In the genomic region with DNA sequence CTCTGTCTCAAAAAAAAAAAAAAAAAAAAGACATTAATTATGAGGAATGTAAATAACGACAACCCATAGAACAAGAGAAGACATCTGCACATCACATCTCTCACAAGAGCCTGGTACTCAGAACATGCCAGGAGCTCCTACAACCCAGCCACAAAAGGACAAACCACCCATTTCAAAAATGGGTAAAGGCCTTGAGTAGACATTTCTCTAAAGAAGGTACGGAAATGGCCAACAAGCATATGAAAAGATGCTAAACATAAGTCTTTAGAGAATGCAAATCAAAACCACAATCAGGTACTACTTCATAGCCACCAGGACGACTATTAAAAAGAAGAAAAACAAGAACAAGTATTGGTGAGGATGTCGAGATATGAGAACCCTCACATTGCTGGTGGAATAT, we compare ENCODE assay signal across 25 cellular contexts. TPM values are rescaled to one million over a fixed set of nuclear protein-coding genes. Genes with fewer than 3 reads are reported as not detected.
"Had no signal": no experiment of that assay in that cellular context is flagged by ENCODE, and none has a peak within 500 bp of the region (broad histone marks: within the 10 kb centered on the region; RNA-seq: fewer than 3 reads in every experiment).

No MANE protein-coding gene starts in this region.

- H3K4me1 ChIP-seq: SJSA1 had no signal

- ATAC-seq: T-cell had no signal

- DNase-seq: Kasumi-1; KG1; MM.1S; NCI-H1092 treated with DMSO at 0.1 percent for 48 hours; NCI-H1436; NCI-H187; NCI-H2029; NCI-H2081 treated with DMSO at 0.1 percent for 48 hours; NCI-H2171; NCI-H226; NCI-H446; NCI-H510A treated with DMSO at 0.1 percent for 48 hours; NCI-H69; NCI-H774; NK-92 treated with Interleukin-12 subunit alpha and Interleukin-12 subunit beta, amount 100 ng/mL, for 24 hours; Right ventricle myocardium superior; RPMI8226; SIG-M5; SW 1271; T-cell had no signal

- H3K4me3 ChIP-seq: SJSA1, SK-N-MC had no signal

- H3K27ac ChIP-seq: HL-60, SJSA1 had no signal

- FAIRE-seq: RCC 7860 had no signal

- H3K9me3 ChIP-seq: SJSA1 had no signal

RNA-seq across cellular contexts. Expression of a gene that starts 13.3 kb away (rescaled TPM):
- total RNA-seq: M059J, Right ventricle myocardium superior, SJSA1 had no signal
